15 cellular contexts compared by ENCODE assay signal in the genomic region with DNA sequence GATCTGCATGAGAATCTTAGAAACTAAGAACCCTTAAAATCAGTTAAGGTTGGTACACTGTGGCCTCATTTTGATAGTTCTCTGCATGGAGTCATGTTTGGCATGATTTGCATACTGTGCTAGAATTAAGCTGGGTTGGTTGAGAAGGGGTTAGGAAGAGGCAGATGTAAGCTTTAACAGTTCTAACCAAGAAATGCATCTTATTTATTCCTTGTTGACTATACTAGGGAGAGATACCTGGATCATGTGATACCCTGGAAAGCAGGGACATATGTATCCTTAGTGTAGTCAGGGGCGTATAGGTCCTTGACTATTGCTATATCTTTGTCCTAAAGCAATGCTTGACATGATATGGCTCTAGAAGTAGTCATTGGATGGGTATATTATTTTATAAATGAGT. TPM values are rescaled to one million over a fixed set of nuclear protein-coding genes. Genes with fewer than 3 reads are reported as not detected.
A peak's percentile ranks its signal among the peaks of the same experiment; 100 is the strongest.
DNase-seq lines count a peak whose midpoint lies in the region; ATAC-seq and TF ChIP-seq lines count a peak whose summit lies in the region.
"Had no signal": no experiment of that assay in that cellular context is flagged by ENCODE, and none has a peak within 500 bp of the region (broad histone marks: within the 10 kb centered on the region; RNA-seq: fewer than 3 reads in every experiment).

No MANE protein-coding gene starts in this region.

- no peaks in the 10 kb centered on the region for H3K9me3 ChIP-seq in iPS-18a (ENCODE audit: control insufficient read depth, low read depth, low read length)
- H3K9me3 ChIP-seq: SJSA1 had no signal

- no peak overlapping the region for H3K4me3 ChIP-seq in iPS-18a (ENCODE audit: low read length)
- H3K4me3 ChIP-seq: SJSA1 had no signal

- peak overlapping the region; percentile 81 for H3K27ac ChIP-seq in iPS-18a (ENCODE audit: low read length)
- H3K27ac ChIP-seq: RWPE1, SJSA1 had no signal

- H3K27ac Mint-ChIP-seq in activated naive CD8-positive, alpha-beta T cell: peak overlapping the region; percentile 71
- no peak overlapping the region for H3K27ac Mint-ChIP-seq in activated naive CD8-positive, alpha-beta T cell treated with anti-CD3 and anti-CD28 coated beads, Interleukin-2, amount 50 U/mL, for 24 hours
- H3K27ac Mint-ChIP-seq in WTC11: peak overlapping the region; percentile 27; the same call in 1 of the 2 replicates

- peaks cover 2% of the 10 kb centered on the region for H3K36me3 Mint-ChIP-seq in activated naive CD8-positive, alpha-beta T cell
- peaks cover 65% of the 10 kb centered on the region for H3K36me3 Mint-ChIP-seq in activated naive CD8-positive, alpha-beta T cell treated with anti-CD3 and anti-CD28 coated beads, Interleukin-2, amount 50 U/mL, for 24 hours (ENCODE audit: low read depth)
- peaks cover 18% of the 10 kb centered on the region for H3K36me3 Mint-ChIP-seq in WTC11

- peaks cover 22% of the 10 kb centered on the region for H3K36me3 ChIP-seq in iPS-18a (ENCODE audit: control insufficient read depth, low read depth, low read length)

- no peaks in the 10 kb centered on the region for H3K27me3 ChIP-seq in iPS-18a (ENCODE audit: control insufficient read depth, insufficient read depth, low read length)
- H3K27me3 ChIP-seq: SJSA1 had no signal

- H3K4me1 Mint-ChIP-seq in activated naive CD8-positive, alpha-beta T cell (ENCODE audit: low read depth): peaks cover 60% of the 10 kb centered on the region
- peaks cover 72% of the 10 kb centered on the region for H3K4me1 Mint-ChIP-seq in activated naive CD8-positive, alpha-beta T cell treated with anti-CD3 and anti-CD28 coated beads, Interleukin-2, amount 50 U/mL, for 24 hours
- peaks cover 47% of the 10 kb centered on the region for H3K4me1 Mint-ChIP-seq in WTC11

- CTCF ChIA-PET in WTC11 (lab: Charles Lee): interaction anchor here (1.1 to 1.7 kb wide), 3 partner anchors 12 to 48 kb away, joined by 3 to 8 read pairs (median 3); no protein-coding TSS in a partner anchor

- H3K9me3 Mint-ChIP-seq in activated naive CD8-positive, alpha-beta T cell (ENCODE audit: low read depth): no peaks in the 10 kb centered on the region
- no peaks in the 10 kb centered on the region for H3K9me3 Mint-ChIP-seq in activated naive CD8-positive, alpha-beta T cell treated with anti-CD3 and anti-CD28 coated beads, Interleukin-2, amount 50 U/mL, for 24 hours
- H3K9me3 Mint-ChIP-seq in WTC11: no peaks in the 10 kb centered on the region
- H3K9me3 Mint-ChIP-seq: H9 had no signal

- TF ChIP-seq CTCF in WTC11 (IDR thresholded peaks at IDR 0.05): no peak

- peaks cover 48% of the 10 kb centered on the region for H3K4me1 ChIP-seq in iPS-18a (ENCODE audit: control insufficient read depth, low read depth, low read length)

- POLR2A ChIA-PET in WTC11 (lab: Charles Lee): interaction anchor here (0.6 kb wide), 1 partner anchor 330 kb away, joined by 3 read pairs; no protein-coding TSS in a partner anchor

- no peak overlapping the region for H3K4me3 Mint-ChIP-seq in activated naive CD8-positive, alpha-beta T cell
- H3K4me3 Mint-ChIP-seq in activated naive CD8-positive, alpha-beta T cell treated with anti-CD3 and anti-CD28 coated beads, Interleukin-2, amount 50 U/mL, for 24 hours: no peak overlapping the region
- H3K4me3 Mint-ChIP-seq in WTC11: no peak overlapping the region
- H3K4me3 Mint-ChIP-seq: H9 had no signal

- H3K27me3 Mint-ChIP-seq in activated naive CD8-positive, alpha-beta T cell: no peaks in the 10 kb centered on the region
- no peaks in the 10 kb centered on the region for H3K27me3 Mint-ChIP-seq in activated naive CD8-positive, alpha-beta T cell treated with anti-CD3 and anti-CD28 coated beads, Interleukin-2, amount 50 U/mL, for 24 hours
- H3K27me3 Mint-ChIP-seq in WTC11 (ENCODE audit: low read depth): no peaks in the 10 kb centered on the region

- ATAC-seq in activated naive CD8-positive, alpha-beta T cell treated with anti-CD3 and anti-CD28 coated beads, Interleukin-2, amount 50 U/mL, for 24 hours: no peak
- ATAC-seq in WTC11: no peak
- ATAC-seq in HG03025 (IDR thresholded peaks at IDR 0.05; ENCODE audit: low FRiP score, unreplicated experiment): no peak
- no peak for ATAC-seq in HG02885 (IDR thresholded peaks at IDR 0.05; ENCODE audit: poor library complexity, unreplicated experiment)
- ATAC-seq in HG03521 (IDR thresholded peaks at IDR 0.05; ENCODE audit: unreplicated experiment): no peak

- no peak for DNase-seq in activated naive CD8-positive, alpha-beta T cell treated with anti-CD3 and anti-CD28 coated beads, Interleukin-2, amount 50 U/mL, for 24 hours
- no peak for DNase-seq in WTC11 (ENCODE audit: low spot score)
- DNase-seq: DMS 273 treated with DMSO at 0.1 percent for 48 hours, H9, IMR-90, NCI-H1436, NCI-H2081, NCI-H524 had no signal

- H3K9ac ChIP-seq in iPS-18a (ENCODE audit: low read length): no peak overlapping the region

TF ChIP-seq in WTC11, 78 proteins besides CTCF, POLR2A, EP300 and RAD21 (continues in another document):
- TF ChIP-seq ETV6 (CRISPR knock-in tag; IDR thresholded peaks at IDR 0.05) (no peak), GTF2I (CRISPR knock-in tag; conservative IDR thresholded peaks at IDR 0.05) (no peak), ZNF416 (CRISPR knock-in tag; IDR thresholded peaks at IDR 0.05) (no peak), ZNF219 (CRISPR knock-in tag; IDR thresholded peaks at IDR 0.05; ENCODE audit: borderline replicate concordance) (no peak), ZNF121 (CRISPR knock-in tag; IDR thresholded peaks at IDR 0.05) (no peak), TCF7 (CRISPR knock-in tag; IDR thresholded peaks at IDR 0.05; ENCODE audit: low read depth) (no peak), NR2C2 (CRISPR knock-in tag; IDR thresholded peaks at IDR 0.05) (no peak)
- TF ChIP-seq, protein P1, sequence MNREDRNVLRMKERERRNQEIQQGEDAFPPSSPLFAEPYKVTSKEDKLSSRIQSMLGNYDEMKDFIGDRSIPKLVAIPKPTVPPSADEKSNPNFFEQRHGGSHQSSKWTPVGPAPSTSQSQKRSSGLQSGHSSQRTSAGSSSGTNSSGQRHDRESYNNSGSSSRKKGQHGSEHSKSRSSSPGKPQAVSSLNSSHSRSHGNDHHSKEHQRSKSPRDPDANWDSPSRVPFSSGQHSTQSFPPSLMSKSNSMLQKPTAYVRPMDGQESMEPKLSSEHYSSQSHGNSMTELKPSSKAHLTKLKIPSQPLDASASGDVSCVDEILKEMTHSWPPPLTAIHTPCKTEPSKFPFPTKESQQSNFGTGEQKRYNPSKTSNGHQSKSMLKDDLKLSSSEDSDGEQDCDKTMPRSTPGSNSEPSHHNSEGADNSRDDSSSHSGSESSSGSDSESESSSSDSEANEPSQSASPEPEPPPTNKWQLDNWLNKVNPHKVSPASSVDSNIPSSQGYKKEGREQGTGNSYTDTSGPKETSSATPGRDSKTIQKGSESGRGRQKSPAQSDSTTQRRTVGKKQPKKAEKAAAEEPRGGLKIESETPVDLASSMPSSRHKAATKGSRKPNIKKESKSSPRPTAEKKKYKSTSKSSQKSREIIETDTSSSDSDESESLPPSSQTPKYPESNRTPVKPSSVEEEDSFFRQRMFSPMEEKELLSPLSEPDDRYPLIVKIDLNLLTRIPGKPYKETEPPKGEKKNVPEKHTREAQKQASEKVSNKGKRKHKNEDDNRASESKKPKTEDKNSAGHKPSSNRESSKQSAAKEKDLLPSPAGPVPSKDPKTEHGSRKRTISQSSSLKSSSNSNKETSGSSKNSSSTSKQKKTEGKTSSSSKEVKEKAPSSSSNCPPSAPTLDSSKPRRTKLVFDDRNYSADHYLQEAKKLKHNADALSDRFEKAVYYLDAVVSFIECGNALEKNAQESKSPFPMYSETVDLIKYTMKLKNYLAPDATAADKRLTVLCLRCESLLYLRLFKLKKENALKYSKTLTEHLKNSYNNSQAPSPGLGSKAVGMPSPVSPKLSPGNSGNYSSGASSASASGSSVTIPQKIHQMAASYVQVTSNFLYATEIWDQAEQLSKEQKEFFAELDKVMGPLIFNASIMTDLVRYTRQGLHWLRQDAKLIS (CRISPR knock-in tag; IDR thresholded peaks at IDR 0.05; ENCODE audit: borderline replicate concordance): no peak
- TF ChIP-seq, protein P2, sequence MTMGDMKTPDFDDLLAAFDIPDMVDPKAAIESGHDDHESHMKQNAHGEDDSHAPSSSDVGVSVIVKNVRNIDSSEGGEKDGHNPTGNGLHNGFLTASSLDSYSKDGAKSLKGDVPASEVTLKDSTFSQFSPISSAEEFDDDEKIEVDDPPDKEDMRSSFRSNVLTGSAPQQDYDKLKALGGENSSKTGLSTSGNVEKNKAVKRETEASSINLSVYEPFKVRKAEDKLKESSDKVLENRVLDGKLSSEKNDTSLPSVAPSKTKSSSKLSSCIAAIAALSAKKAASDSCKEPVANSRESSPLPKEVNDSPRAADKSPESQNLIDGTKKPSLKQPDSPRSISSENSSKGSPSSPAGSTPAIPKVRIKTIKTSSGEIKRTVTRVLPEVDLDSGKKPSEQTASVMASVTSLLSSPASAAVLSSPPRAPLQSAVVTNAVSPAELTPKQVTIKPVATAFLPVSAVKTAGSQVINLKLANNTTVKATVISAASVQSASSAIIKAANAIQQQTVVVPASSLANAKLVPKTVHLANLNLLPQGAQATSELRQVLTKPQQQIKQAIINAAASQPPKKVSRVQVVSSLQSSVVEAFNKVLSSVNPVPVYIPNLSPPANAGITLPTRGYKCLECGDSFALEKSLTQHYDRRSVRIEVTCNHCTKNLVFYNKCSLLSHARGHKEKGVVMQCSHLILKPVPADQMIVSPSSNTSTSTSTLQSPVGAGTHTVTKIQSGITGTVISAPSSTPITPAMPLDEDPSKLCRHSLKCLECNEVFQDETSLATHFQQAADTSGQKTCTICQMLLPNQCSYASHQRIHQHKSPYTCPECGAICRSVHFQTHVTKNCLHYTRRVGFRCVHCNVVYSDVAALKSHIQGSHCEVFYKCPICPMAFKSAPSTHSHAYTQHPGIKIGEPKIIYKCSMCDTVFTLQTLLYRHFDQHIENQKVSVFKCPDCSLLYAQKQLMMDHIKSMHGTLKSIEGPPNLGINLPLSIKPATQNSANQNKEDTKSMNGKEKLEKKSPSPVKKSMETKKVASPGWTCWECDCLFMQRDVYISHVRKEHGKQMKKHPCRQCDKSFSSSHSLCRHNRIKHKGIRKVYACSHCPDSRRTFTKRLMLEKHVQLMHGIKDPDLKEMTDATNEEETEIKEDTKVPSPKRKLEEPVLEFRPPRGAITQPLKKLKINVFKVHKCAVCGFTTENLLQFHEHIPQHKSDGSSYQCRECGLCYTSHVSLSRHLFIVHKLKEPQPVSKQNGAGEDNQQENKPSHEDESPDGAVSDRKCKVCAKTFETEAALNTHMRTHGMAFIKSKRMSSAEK (CRISPR knock-in tag; IDR thresholded peaks at IDR 0.05; ENCODE audit: borderline replicate concordance): no peak
- TF ChIP-seq, protein P3, sequence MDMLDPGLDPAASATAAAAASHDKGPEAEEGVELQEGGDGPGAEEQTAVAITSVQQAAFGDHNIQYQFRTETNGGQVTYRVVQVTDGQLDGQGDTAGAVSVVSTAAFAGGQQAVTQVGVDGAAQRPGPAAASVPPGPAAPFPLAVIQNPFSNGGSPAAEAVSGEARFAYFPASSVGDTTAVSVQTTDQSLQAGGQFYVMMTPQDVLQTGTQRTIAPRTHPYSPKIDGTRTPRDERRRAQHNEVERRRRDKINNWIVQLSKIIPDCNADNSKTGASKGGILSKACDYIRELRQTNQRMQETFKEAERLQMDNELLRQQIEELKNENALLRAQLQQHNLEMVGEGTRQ (CRISPR knock-in tag; IDR thresholded peaks at IDR 0.05): no peak

RNA-seq across cellular contexts. Expression of a gene that starts 41.0 kb away (rescaled TPM):
- total RNA-seq in WTC11 (2021): 169 to 182 TPM (median 171 TPM) in 3 replicates

RNA-seq across cellular contexts. Expression of a gene that starts 49.4 kb away (rescaled TPM):
- total RNA-seq in WTC11 (2021): 0.69 to 0.85 TPM (median 0.70 TPM) in 3 replicates
- total RNA-seq: IMR-90, SJSA1 had no signal
